In the genomic region with DNA sequence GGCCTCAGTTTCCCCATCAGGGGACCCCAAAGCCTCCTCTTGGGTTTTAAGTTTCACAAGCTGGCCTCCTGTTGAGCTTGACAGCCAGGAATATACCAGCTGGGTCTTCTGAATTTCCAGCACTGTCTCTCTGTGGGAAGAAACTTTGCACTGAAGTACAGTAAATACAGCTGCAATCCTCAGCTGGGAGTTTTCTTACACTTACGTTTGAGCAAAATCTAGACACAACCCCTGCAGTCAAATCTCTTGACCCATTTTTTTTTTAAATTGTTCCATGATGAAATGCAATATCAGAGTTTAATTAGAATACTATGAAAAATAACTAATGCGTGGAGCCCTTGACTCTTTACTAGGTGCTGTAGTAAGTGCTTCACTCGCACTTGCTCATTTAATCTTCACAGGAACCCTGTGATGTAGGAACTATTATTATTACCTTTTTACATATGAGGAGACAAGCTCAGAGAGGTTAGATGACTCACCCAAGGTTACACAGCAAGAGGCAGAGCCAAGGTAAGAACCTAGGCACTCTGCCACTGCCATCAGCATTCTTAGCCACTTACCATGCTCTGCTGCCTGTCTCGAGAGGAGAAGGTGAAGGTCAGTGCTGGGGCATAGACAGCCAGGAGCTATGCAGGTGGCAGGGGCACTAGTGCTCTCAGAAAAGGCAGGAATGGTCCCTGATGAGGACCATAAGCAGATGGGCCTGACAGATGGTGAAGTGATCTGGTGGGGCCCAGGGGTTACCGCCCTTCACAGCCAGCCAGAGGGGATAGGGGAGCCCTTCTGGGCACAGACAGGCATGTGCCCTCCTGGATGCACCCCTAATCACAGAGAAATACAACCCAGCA, we compare ENCODE assay signal across 12 cellular contexts. TPM values are rescaled to one million over a fixed set of nuclear protein-coding genes. Genes with fewer than 3 reads are reported as not detected.
DNase-seq lines count a peak whose midpoint lies in the region; ATAC-seq, FAIRE-seq and TF ChIP-seq lines count a peak whose summit lies in the region.
"Had no signal": no experiment of that assay in that cellular context is flagged by ENCODE, and none has a peak within 500 bp of the region (broad histone marks: within the 10 kb centered on the region; RNA-seq: fewer than 3 reads in every experiment).

No MANE protein-coding gene starts in this region.

- H3K27ac ChIP-seq in kidney (ENCODE audit: low read depth in 2 of 2, low read length in 2 of 2) (no peak overlapping the region), suprapubic skin (peak overlapping the region; percentile 84)

- TF ChIP-seq CTCF in brain (conservative IDR thresholded peaks at IDR 0.05) (no peak), kidney (IDR thresholded peaks at IDR 0.05; ENCODE audit: borderline replicate concordance, extremely low read depth, insufficient read depth) (no peak), suprapubic skin (IDR thresholded peaks at IDR 0.05) (no peak)

- FAIRE-seq in kidney (lab: Jason Lieb, UNC), result no peak

- no peak for ATAC-seq in T-helper 17 cell
- ATAC-seq in HG03135 (IDR thresholded peaks at IDR 0.05; ENCODE audit: unreplicated experiment), result no peak
- ATAC-seq: natural killer cell treated with Interleukin-12 subunit alpha and Interleukin-12 subunit beta and Interleukin-15 and Interleukin-18, amount 100 ng/mL, for 72 hours had no signal

- no peak overlapping the region for H3K4me3 ChIP-seq in MG63
- no peak overlapping the region for H3K4me3 ChIP-seq in kidney (ENCODE audit: low read length in 2 of 2)
- no peak overlapping the region for H3K4me3 ChIP-seq in suprapubic skin

- no peak overlapping the region for H3K4me3 Mint-ChIP-seq in brain
- no peak overlapping the region for H3K4me3 Mint-ChIP-seq in T-helper 17 cell
- H3K4me3 Mint-ChIP-seq: natural killer cell treated with Interleukin-12 subunit alpha and Interleukin-12 subunit beta and Interleukin-15 and Interleukin-18, amount 100 ng/mL, for 72 hours; type B pancreatic cell had no signal

- peaks cover 47% of the 10 kb centered on the region for H3K4me1 Mint-ChIP-seq in brain
- no peaks in the 10 kb centered on the region for H3K4me1 Mint-ChIP-seq in T-helper 17 cell

- peak; percentile 56 for DNase-seq in MG63
- DNase-seq in kidney, result peak; percentile 23
- no peak for DNase-seq in suprapubic skin (ENCODE audit: low spot score in 2 of 2)
- DNase-seq in T-helper 17 cell, result no peak
- no peak for DNase-seq in SHP77 (lab: John Stamatoyannopoulos, UW)
- no peak for DNase-seq in cerebellum (ENCODE audit: low spot score)
- DNase-seq: NCI-H774, T-helper 2 cell had no signal

- H3K9ac ChIP-seq in kidney (ENCODE audit: low read length in 2 of 2), result no peak overlapping the region

- no peak for TF ChIP-seq EP300 in suprapubic skin (IDR thresholded peaks at IDR 0.05)

- peaks cover 4% of the 10 kb centered on the region; the same call in 1 of the 2 replicates for H3K9me3 ChIP-seq in MG63
- H3K9me3 ChIP-seq in kidney (ENCODE audit: control insufficient read depth in 1 of 2, low read length in 2 of 2), result peaks cover 0 to 4% of the 10 kb centered on the region in 2 donors
- no peaks in the 10 kb centered on the region for H3K9me3 ChIP-seq in suprapubic skin
- no peaks in the 10 kb centered on the region for H3K9me3 ChIP-seq in T-helper 17 cell (ENCODE audit: control insufficient read depth, low read length, poor library complexity, severe bottlenecking)

- H3K4me1 ChIP-seq in kidney (ENCODE audit: control insufficient read depth in 1 of 2, insufficient read depth in 1 of 2, low read depth in 1 of 2, low read length in 2 of 2) (peaks cover 13 to 37% of the 10 kb centered on the region in 2 donors), suprapubic skin (peaks cover 56% of the 10 kb centered on the region)

- H3K27ac Mint-ChIP-seq in brain (peak overlapping the region; percentile 21 to 95 (median 87)), T-helper 17 cell (no peak overlapping the region)
- H3K27ac Mint-ChIP-seq: natural killer cell treated with Interleukin-12 subunit alpha and Interleukin-12 subunit beta and Interleukin-15 and Interleukin-18, amount 100 ng/mL, for 72 hours had no signal

- intact Hi-C loops in kidney (cut with DNase I), result no loop called here

- H3K36me3 Mint-ChIP-seq in brain, result peaks cover 10% of the 10 kb centered on the region
- H3K36me3 Mint-ChIP-seq in T-helper 17 cell (ENCODE audit: low read depth), result peaks cover 2% of the 10 kb centered on the region
- H3K36me3 Mint-ChIP-seq: natural killer cell treated with Interleukin-12 subunit alpha and Interleukin-12 subunit beta and Interleukin-15 and Interleukin-18, amount 100 ng/mL, for 72 hours; type B pancreatic cell had no signal

- H3K27me3 ChIP-seq in MG63 (no peaks in the 10 kb centered on the region), suprapubic skin (no peaks in the 10 kb centered on the region)

- peaks cover 7 to 13% (median 11%) of the 10 kb centered on the region in 5 experiments for H3K9me3 Mint-ChIP-seq in brain
- H3K9me3 Mint-ChIP-seq: type B pancreatic cell had no signal

- no peak for TF ChIP-seq POLR2A in suprapubic skin (IDR thresholded peaks at IDR 0.05)

- H3K27me3 Mint-ChIP-seq in brain (peaks cover 7% of the 10 kb centered on the region), T-helper 17 cell (peaks cover 6% of the 10 kb centered on the region)
- H3K27me3 Mint-ChIP-seq: type B pancreatic cell had no signal

- WGBS in suprapubic skin, result 62% methylated on average over 5 of the region's 5 CpGs

- H3K36me3 ChIP-seq in MG63 (peaks cover 33% of the 10 kb centered on the region), kidney (ENCODE audit: control insufficient read depth in 1 of 2, insufficient read depth in 2 of 2, low read length in 2 of 2) (no peaks in the 10 kb centered on the region), suprapubic skin (no peaks in the 10 kb centered on the region)

RNA-seq across cellular contexts. Expression of gene ABTB1, which starts 26.6 kb away (rescaled TPM):
- total RNA-seq in MG63 (2014; rRNA removed; shearing (Covaris generic); ENCODE audit: low replicate concordance), result 16.0 and 21.0 TPM in 2 replicates
- polyA plus RNA-seq in brain (ENCODE audit: insufficient read depth, low read depth, low replicate concordance), result 43.7 TPM
- 29.2 TPM for total RNA-seq in kidney
- 43.2 TPM for polyA plus RNA-seq in kidney (ENCODE audit: insufficient read depth, low read depth, low replicate concordance)
- 10 to 100 TPM; 19.9 to 66.1 (median 35.8) TPM for total RNA-seq in suprapubic skin
- 10 to 100 TPM; 88.6 to 95.2 TPM for total RNA-seq in T-helper 17 cell
- total RNA-seq in cerebellum, result 4.9 TPM

Comparison
In these comparisons a context has a peak if more than half of its experiments do, and no peak if none do; other contexts are left out.
1. DNase-seq: peak in MG63 (single experiment) and kidney (single experiment); none in suprapubic skin (0 of 2), T-helper 17 cell (0 of 3), SHP77 (0 of 2) and cerebellum (single experiment).